Comparison of ENCODE assay signal across 8 cellular contexts in the genomic region with DNA sequence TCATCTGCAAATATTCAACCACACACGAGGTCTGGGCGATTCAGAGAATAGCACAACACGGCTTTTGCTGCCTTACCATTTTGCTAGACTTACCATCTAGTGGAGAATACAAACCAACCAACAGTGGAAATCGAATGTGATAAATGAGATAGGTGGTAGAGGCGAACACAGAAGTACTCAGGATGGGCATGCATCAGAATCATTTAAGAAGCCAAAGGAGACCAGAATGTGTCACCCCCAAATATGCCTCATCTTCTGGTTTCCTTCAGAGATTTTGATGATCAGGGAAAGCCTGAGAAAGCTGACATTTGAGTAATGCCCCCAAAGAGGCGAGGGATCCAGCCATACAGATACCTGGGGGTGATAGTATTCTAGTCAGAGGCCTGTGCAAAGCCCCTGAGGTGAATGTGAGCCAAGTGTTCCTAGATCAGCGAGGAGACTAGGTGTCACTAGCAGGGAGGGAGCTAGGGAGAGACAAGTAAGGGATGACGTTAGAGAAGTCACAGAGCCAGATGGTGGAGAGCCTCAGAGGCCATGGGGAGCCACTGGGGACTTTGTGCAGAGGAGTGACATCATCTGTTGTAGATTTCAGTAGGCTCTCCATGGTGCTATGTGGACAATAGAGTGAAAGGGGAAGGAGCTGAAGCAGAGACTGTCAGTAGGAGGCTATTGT. TPM values are rescaled to one million over a fixed set of nuclear protein-coding genes. Genes with fewer than 3 reads are reported as not detected.
DNase-seq lines count a peak whose midpoint lies in the region; ATAC-seq, FAIRE-seq and TF ChIP-seq lines count a peak whose summit lies in the region.

No MANE protein-coding gene starts in this region.

- peak overlapping the region; percentile 94 to 100 (median 98) for H3K27ac Mint-ChIP-seq in naive B cell

- H3K27ac ChIP-seq in HL-60 (replicated peaks) (peak overlapping the region; percentile 57), tibial nerve (peak overlapping the region in 2 of 4 donors; percentile 79 to 88)

- peak overlapping the region; percentile 35 to 100 (median 94) for H3K4me3 Mint-ChIP-seq in naive B cell

- peaks cover 0 to 5% (median 0%) of the 10 kb centered on the region in 7 donors for H3K9me3 Mint-ChIP-seq in naive B cell

- FAIRE-seq in GM12892 (lab: Jason Lieb, UNC): peak; percentile 44

- H3K4me1 Mint-ChIP-seq in naive B cell: peaks cover 32 to 49% (median 44%) of the 10 kb centered on the region in 3 donors

- H3K36me3 ChIP-seq in tibial nerve: no peaks in the 10 kb centered on the region

- no peak for TF ChIP-seq CTCF in HL-60 (IDR thresholded peaks at IDR 0.05; ENCODE audit: insufficient read depth, low read length)
- TF ChIP-seq CTCF in tibial nerve (IDR thresholded peaks at IDR 0.05): no peak

- H3K27me3 ChIP-seq in HL-60 (ENCODE audit: insufficient read depth, poor library complexity, severe bottlenecking): no peaks in the 10 kb centered on the region
- no peaks in the 10 kb centered on the region for H3K27me3 ChIP-seq in tibial nerve

- H3K4me3 ChIP-seq in HL-60 (replicated peaks; ENCODE audit: insufficient read depth, low read length): no peak overlapping the region
- H3K4me3 ChIP-seq in tibial nerve: no peak overlapping the region

- peaks cover 0 to 9% of the 10 kb centered on the region in 2 donors for H3K36me3 Mint-ChIP-seq in naive B cell

- WGBS in tibial nerve, 2 donors: 60 to 76% methylated on average over 8 of the region's 8 CpGs

- no peak for TF ChIP-seq POLR2A in GM12892 (IDR thresholded peaks at IDR 0.05; ENCODE audit: low read depth, low read length)
- TF ChIP-seq POLR2A in tibial nerve (IDR thresholded peaks at IDR 0.05): no peak

- H3K4me1 ChIP-seq in tibial nerve: peaks cover 0 to 4% (median 2%) of the 10 kb centered on the region in 4 donors

- H3K9me3 ChIP-seq in tibial nerve: no peaks in the 10 kb centered on the region

- no peak for TF ChIP-seq EP300 in tibial nerve (IDR thresholded peaks at IDR 0.05)

- ATAC-seq in naive B cell (ENCODE audit: low read depth in 2 of 2): peak; percentile 36 to 41

- no peaks in the 10 kb centered on the region for H3K27me3 Mint-ChIP-seq in naive B cell

- no peak for DNase-seq in GM12892 (ENCODE audit: insufficient read length)
- peak; percentile 26 to 42 for DNase-seq in HL-60 (ENCODE audit: low read depth in 1 of 2, low spot score in 1 of 2)
- peak; percentile 19 for DNase-seq in activated naive CD4-positive, alpha-beta T cell treated with anti-CD3 and anti-CD28 coated beads, Interleukin-2, amount 50 U/mL, for 16 hours
- DNase-seq in naive B cell: peak; percentile 49
- no peak for DNase-seq in NCI-H526 treated with DMSO at 0.1 percent for 48 hours (lab: John Stamatoyannopoulos, UW)
- no peak for DNase-seq in iPS-NIHi7 (ENCODE audit: extremely low spot score)
- no peak for DNase-seq in NCI-H187 treated with DMSO at 0.1 percent for 48 hours (lab: John Stamatoyannopoulos, UW)
- no peak for DNase-seq in tibial nerve (ENCODE audit: low spot score in 2 of 2)

RNA-seq across cellular contexts. Expression of gene MTMR1, which starts 1.7 kb away (rescaled TPM):
- 17.7 TPM for polyA plus RNA-seq in GM12892 (2012; ENCODE audit: missing spikeins)
- polyA plus RNA-seq in naive B cell (ENCODE audit: low read depth in 6 of 6): 10 to 100 TPM; 22.3 to 38.9 (median 34.5) TPM
- 10 to 100 TPM in 3 of 4 donors, 1 to 10 TPM in 1; 8.3 to 11.5 (median 11.0) TPM for total RNA-seq in tibial nerve

Comparison
In these comparisons a context has a peak if more than half of its experiments do, and no peak if none do; other contexts are left out.
1. DNase-seq: peak in HL-60 (2 of 2), activated naive CD4-positive, alpha-beta T cell treated with anti-CD3 and anti-CD28 coated beads, Interleukin-2, amount 50 U/mL, for 16 hours (single experiment) and naive B cell (single experiment); none in GM12892 (single experiment), NCI-H526 treated with DMSO at 0.1 percent for 48 hours (single experiment), iPS-NIHi7 (single experiment), NCI-H187 treated with DMSO at 0.1 percent for 48 hours (single experiment) and tibial nerve (0 of 2).